In genomic region chr20:9415426-9415825, GRCh38 we compare ENCODE assay signal across 26 cellular contexts.
"Had no signal": no experiment of that assay in that cellular context is flagged by ENCODE, and none has a peak within 500 bp of the region (broad histone marks: within the 10 kb centered on the region; RNA-seq: fewer than 3 reads in every experiment).

No MANE protein-coding gene starts in this region.

- DNase-seq: natural killer cell; occipital lobe; ovary; posterior cingulate gyrus; psoas muscle; right cardiac atrium; right lobe of liver; sigmoid colon; small intestine; stimulated activated CD4-positive, alpha-beta T cell treated with anti-CD3 and anti-CD28 coated beads, Interleukin-15, amount 100 ng/mL, for 24 hours; stimulated activated CD4-positive, alpha-beta T cell treated with anti-CD3 and anti-CD28 coated beads, Interleukin-2, amount 100 ng/mL, for 24 hours; stimulated activated CD4-positive, alpha-beta T cell treated with anti-CD3 and anti-CD28 coated beads, Interleukin-2, amount 100 ng/mL, for 48 hours; stimulated activated CD4-positive, alpha-beta T cell treated with anti-CD3 and anti-CD28 coated beads, Interleukin-4, amount 100 ng/mL, for 24 hours; stimulated activated naive B cell treated with anti-CD40 and anti-IgM and Interleukin-4, amounts not matched to agents 10 μg/mL and 1 μg/mL and 100 μg/mL, for 72 hours; stimulated activated naive CD4-positive, alpha-beta T cell treated with Interleukin-2 at 50 U/mL for 16 hours; stomach; thyroid gland; trophoblast cell; upper lobe of left lung had no signal

- ATAC-seq: natural killer cell; psoas muscle; right cardiac atrium; right lobe of liver; stimulated activated effector memory CD8-positive, alpha-beta T cell treated with anti-CD3 and anti-CD28 coated beads, Interleukin-12 subunit alpha, Interleukin-12 subunit beta, amount 100 ng/mL, for 72 hours; stimulated activated naive B cell treated with anti-CD40 and anti-IgM and Interleukin-4, amounts not matched to agents 10 μg/mL and 1 μg/mL and 100 μg/mL, for 72 hours had no signal

- H3K27ac ChIP-seq: neural progenitor cell, ovary, parathyroid adenoma, psoas muscle, right lobe of liver, sigmoid colon, stomach, thoracic aorta, thyroid gland, tibial nerve, upper lobe of left lung, vagina had no signal

- H3K4me2 ChIP-seq: neural progenitor cell had no signal

- H3K27me3 ChIP-seq: neural progenitor cell, ovary, right lobe of liver, sigmoid colon, stomach, thyroid gland, tibial nerve, upper lobe of left lung, vagina had no signal

- H3K4me1 ChIP-seq: parathyroid adenoma, psoas muscle, sigmoid colon, stomach, tibial nerve, upper lobe of left lung, vagina had no signal

- H3K36me3 ChIP-seq: neural progenitor cell, ovary, right lobe of liver, thoracic aorta, thyroid gland, vagina had no signal

- H2AFZ ChIP-seq: neural progenitor cell, parathyroid adenoma had no signal

- H3K4me3 ChIP-seq: neural progenitor cell, ovary, psoas muscle, right lobe of liver, sigmoid colon, stomach, thoracic aorta, thyroid gland, tibial nerve, upper lobe of left lung, vagina had no signal

- H3K9me3 ChIP-seq: ovary, psoas muscle, right lobe of liver, sigmoid colon, stomach, thoracic aorta, thyroid gland, tibial nerve, upper lobe of left lung, vagina had no signal

- FAIRE-seq: urothelium cell line had no signal

- H3K9ac ChIP-seq: neural progenitor cell, parathyroid adenoma had no signal
